12 cellular contexts compared by ENCODE assay signal in the genomic region with DNA sequence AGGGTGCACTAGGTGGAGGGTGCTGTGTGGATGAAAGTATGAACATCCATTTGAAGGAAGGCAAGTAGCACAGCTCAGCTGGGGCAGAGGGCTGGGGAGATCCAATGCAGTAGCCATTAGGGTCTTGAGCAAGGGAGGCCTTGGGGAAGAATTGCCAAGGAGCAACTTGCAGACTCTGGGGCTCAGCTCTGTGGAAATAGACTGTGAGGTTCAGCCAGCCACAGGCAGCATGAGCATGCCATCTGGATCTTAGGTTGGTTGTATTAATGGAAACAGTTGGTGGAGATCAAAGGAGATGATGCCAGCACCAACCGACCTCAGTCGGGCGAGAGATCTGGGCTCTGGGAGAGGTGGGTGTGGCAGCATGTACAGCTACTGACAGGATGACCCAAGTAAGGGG. TPM values are rescaled to one million over a fixed set of nuclear protein-coding genes. Genes with fewer than 3 reads are reported as not detected.
A peak's percentile ranks its signal among the peaks of the same experiment; 100 is the strongest.
DNase-seq lines count a peak whose midpoint lies in the region; ATAC-seq and TF ChIP-seq lines count a peak whose summit lies in the region.
"Had no signal": no experiment of that assay in that cellular context is flagged by ENCODE, and none has a peak within 500 bp of the region (broad histone marks: within the 10 kb centered on the region; RNA-seq: fewer than 3 reads in every experiment).

No MANE protein-coding gene starts in this region.

- no peak for TF ChIP-seq POLR2A in right lobe of liver (IDR thresholded peaks at IDR 0.05)

- H3K4me1 Mint-ChIP-seq in activated naive CD8-positive, alpha-beta T cell (ENCODE audit: low read depth): peaks cover 75% of the 10 kb centered on the region
- H3K4me1 Mint-ChIP-seq in stimulated activated effector memory CD8-positive, alpha-beta T cell treated with anti-CD3 and anti-CD28 coated beads, Interleukin-12 subunit alpha, Interleukin-12 subunit beta, amount 100 ng/mL, for 72 hours: peaks cover 90% of the 10 kb centered on the region

- H3K27ac Mint-ChIP-seq in activated naive CD8-positive, alpha-beta T cell: peak overlapping the region; percentile 99
- H3K27ac Mint-ChIP-seq in stimulated activated effector memory CD8-positive, alpha-beta T cell treated with anti-CD3 and anti-CD28 coated beads, Interleukin-12 subunit alpha, Interleukin-12 subunit beta, amount 100 ng/mL, for 72 hours: peak overlapping the region; percentile 99

- no peak overlapping the region for H3K27ac ChIP-seq in right lobe of liver
- H3K27ac ChIP-seq: 22Rv1 had no signal

- no peaks in the 10 kb centered on the region for H3K27me3 Mint-ChIP-seq in activated naive CD8-positive, alpha-beta T cell

- ATAC-seq in stimulated activated effector memory CD8-positive, alpha-beta T cell treated with anti-CD3 and anti-CD28 coated beads, Interleukin-12 subunit alpha, Interleukin-12 subunit beta, amount 100 ng/mL, for 72 hours: peak; percentile 1
- ATAC-seq in right lobe of liver (no peak), HG03565 (IDR thresholded peaks at IDR 0.05; ENCODE audit: unreplicated experiment) (no peak)

- H3K9me3 Mint-ChIP-seq in activated naive CD8-positive, alpha-beta T cell (ENCODE audit: low read depth): no peaks in the 10 kb centered on the region
- H3K9me3 Mint-ChIP-seq in stimulated activated effector memory CD8-positive, alpha-beta T cell treated with anti-CD3 and anti-CD28 coated beads, Interleukin-12 subunit alpha, Interleukin-12 subunit beta, amount 100 ng/mL, for 72 hours: no peaks in the 10 kb centered on the region

- H3K36me3 ChIP-seq in right lobe of liver: no peaks in the 10 kb centered on the region
- H3K36me3 ChIP-seq: tibial nerve had no signal

- H3K27me3 ChIP-seq in right lobe of liver: no peaks in the 10 kb centered on the region
- H3K27me3 ChIP-seq: tibial nerve had no signal

- peaks cover 24% of the 10 kb centered on the region for H3K36me3 Mint-ChIP-seq in activated naive CD8-positive, alpha-beta T cell
- peaks cover 100% of the 10 kb centered on the region for H3K36me3 Mint-ChIP-seq in stimulated activated effector memory CD8-positive, alpha-beta T cell treated with anti-CD3 and anti-CD28 coated beads, Interleukin-12 subunit alpha, Interleukin-12 subunit beta, amount 100 ng/mL, for 72 hours

- TF ChIP-seq CTCF in right lobe of liver (IDR thresholded peaks at IDR 0.05): no peak

- no peaks in the 10 kb centered on the region for H3K4me1 ChIP-seq in right lobe of liver
- H3K4me1 ChIP-seq: tibial nerve had no signal

- WGBS in right lobe of liver (ENCODE audit: insufficient coverage, low coverage, low lambda C conversion rate, missing lambda C conversion rate): no CpG with 5 or more reads among the region's 3 CpGs

- DNase-seq in DMS 273 (lab: John Stamatoyannopoulos, UW; ENCODE audit: unreplicated experiment) (peak; percentile 33), DMS 273 treated with DMSO at 0.1 percent for 48 hours (lab: John Stamatoyannopoulos, UW) (no peak), SK-N-DZ (ENCODE audit: low spot score) (no peak), right lobe of liver (no peak)
- DNase-seq in Jurkat, Clone E6-1 (ENCODE audit: low read depth, low spot score): peak; percentile 93
- DNase-seq in stimulated activated effector memory CD8-positive, alpha-beta T cell treated with anti-CD3 and anti-CD28 coated beads, Interleukin-12 subunit alpha, Interleukin-12 subunit beta, amount 100 ng/mL, for 72 hours (ENCODE audit: low spot score in 2 of 2): no peak
- DNase-seq: GOT3, NCI-H1092 had no signal

- intact Hi-C loops in right lobe of liver (cut with DNase I): no loop called here

- H3K4me3 ChIP-seq in Jurkat, Clone E6-1 (ENCODE audit: low read length): peak overlapping the region; percentile 99
- H3K4me3 ChIP-seq in right lobe of liver: no peak overlapping the region
- H3K4me3 ChIP-seq: tibial nerve had no signal

- H3K4me3 Mint-ChIP-seq in activated naive CD8-positive, alpha-beta T cell: peak overlapping the region; percentile 98
- H3K4me3 Mint-ChIP-seq in stimulated activated effector memory CD8-positive, alpha-beta T cell treated with anti-CD3 and anti-CD28 coated beads, Interleukin-12 subunit alpha, Interleukin-12 subunit beta, amount 100 ng/mL, for 72 hours: peak overlapping the region; percentile 93

- no peaks in the 10 kb centered on the region for H3K9me3 ChIP-seq in right lobe of liver

RNA-seq across cellular contexts. Expression of gene ZAP70, which starts 5.6 kb away (rescaled TPM):
- polyA plus RNA-seq in Jurkat, Clone E6-1 (2012; ENCODE audit: insufficient read depth, insufficient read length): 186 TPM
- polyA plus RNA-seq in SK-N-DZ (2014; cell fraction: cytosol; rRNA removed): 3.5 and 7.8 TPM in 2 replicates
- 30.0 and 44.7 TPM in 2 replicates for polyA plus RNA-seq in SK-N-DZ (2014; cell fraction: nucleus; rRNA removed)
- total RNA-seq in right lobe of liver: 1 to 10 TPM in 4 of 6 experiments, under 1 TPM in 2; 0.74 to 2.1 (median 1.4) TPM

RNA-seq across cellular contexts. Expression of gene C2orf92, which starts 49.4 kb away (rescaled TPM):
- 0.86 TPM for polyA plus RNA-seq in Jurkat, Clone E6-1 (2012; ENCODE audit: insufficient read depth, insufficient read length)
- 1.0 and 1.6 TPM in 2 replicates for polyA plus RNA-seq in SK-N-DZ (2014; cell fraction: cytosol; rRNA removed)
- 4.5 and 15.1 TPM in 2 replicates for polyA plus RNA-seq in SK-N-DZ (2014; cell fraction: nucleus; rRNA removed)
- total RNA-seq in right lobe of liver: 10 to 100 TPM in 1 of 6 experiments, 1 to 10 TPM in 5; 2.0 to 12.8 (median 4.4) TPM

RNA-seq across cellular contexts. Expression of gene ACTR1B, which starts 55.1 kb away (rescaled TPM):
- 71.1 TPM for polyA plus RNA-seq in Jurkat, Clone E6-1 (2012; ENCODE audit: insufficient read depth, insufficient read length)
- 80.4 and 85.8 TPM in 2 replicates for polyA plus RNA-seq in SK-N-DZ (2014; cell fraction: cytosol; rRNA removed)
- 228 and 251 TPM in 2 replicates for polyA plus RNA-seq in SK-N-DZ (2014; cell fraction: nucleus; rRNA removed)
- 10 to 100 TPM; 32.3 to 44.4 (median 35.1) TPM for total RNA-seq in right lobe of liver

Comparison
In these comparisons a context has a peak if more than half of its experiments do, and no peak if none do; other contexts are left out.
1. DNase-seq: peak in DMS 273 (single experiment) and Jurkat, Clone E6-1 (single experiment); none in DMS 273 treated with DMSO at 0.1 percent for 48 hours (single experiment), stimulated activated effector memory CD8-positive, alpha-beta T cell treated with anti-CD3 and anti-CD28 coated beads, Interleukin-12 subunit alpha, Interleukin-12 subunit beta, amount 100 ng/mL, for 72 hours (0 of 2), SK-N-DZ (single experiment) and right lobe of liver (0 of 3).